17 cellular contexts compared by ENCODE assay signal in genomic region chr5:16980983-16981382, GRCh38. TPM values are rescaled to one million over a fixed set of nuclear protein-coding genes. Genes with fewer than 3 reads are reported as not detected.
DNase-seq lines count a peak whose midpoint lies in the region; FAIRE-seq and TF ChIP-seq lines count a peak whose summit lies in the region.
"Had no signal": no experiment of that assay in that cellular context is flagged by ENCODE, and none has a peak within 500 bp of the region (broad histone marks: within the 10 kb centered on the region; RNA-seq: fewer than 3 reads in every experiment).

No MANE protein-coding gene starts in this region.

- peaks cover 15% of the 10 kb centered on the region for H3K4me1 ChIP-seq in endothelial cell of umbilical vein (ENCODE audit: control insufficient read depth, extremely low read depth, insufficient read depth, low read length)
- H3K4me1 ChIP-seq in right atrium auricular region: no peaks in the 10 kb centered on the region

- CTCF ChIA-PET in endothelial cell of umbilical vein (lab: Charles Lee): interaction anchor here (0.6 to 2.4 kb wide), 7 partner anchors 12 to 152 kb away, joined by 3 to 10 read pairs (median 3); no protein-coding TSS in a partner anchor

- H3K36me3 ChIP-seq in endothelial cell of umbilical vein (ENCODE audit: control insufficient read depth in 2 of 2, extremely low read depth in 1 of 2, insufficient read depth in 2 of 2, low read length in 2 of 2): no peaks in the 10 kb centered on the region
- no peaks in the 10 kb centered on the region for H3K36me3 ChIP-seq in right atrium auricular region

- H3K9me1 ChIP-seq in endothelial cell of umbilical vein (replicated peaks; ENCODE audit: control insufficient read depth, extremely low read depth, insufficient read depth, low read length): no peaks in the 10 kb centered on the region

- no peak overlapping the region for H3K9ac ChIP-seq in endothelial cell of umbilical vein (replicated peaks; ENCODE audit: extremely low read depth, insufficient read depth, low read length)
- H3K9ac ChIP-seq: SK-N-SH had no signal

- no peaks in the 10 kb centered on the region for H3K79me2 ChIP-seq in endothelial cell of umbilical vein (ENCODE audit: control insufficient read depth, insufficient read depth, low read length)

- H3K9me3 ChIP-seq in endothelial cell of umbilical vein (replicated peaks; ENCODE audit: control insufficient read depth, insufficient read depth, low read length) (no peaks in the 10 kb centered on the region), right atrium auricular region (no peaks in the 10 kb centered on the region)
- H3K9me3 ChIP-seq: SK-N-SH had no signal

- no peak for TF ChIP-seq POLR2A in endothelial cell of umbilical vein (IDR thresholded peaks at IDR 0.05; ENCODE audit: low read depth, low read length)

- H3K27me3 ChIP-seq in endothelial cell of umbilical vein (ENCODE audit: control insufficient read depth in 2 of 2, insufficient read depth in 2 of 2, low read length in 2 of 2): no peaks in the 10 kb centered on the region
- no peaks in the 10 kb centered on the region for H3K27me3 ChIP-seq in right atrium auricular region

- BruUV-seq in endothelial cell of umbilical vein (replicated peaks; lab: Mats Ljungman, UMichigan): no TSS peak

- H3K27ac ChIP-seq in endothelial cell of umbilical vein (ENCODE audit: insufficient read depth, low read depth, low read length): no peak overlapping the region
- no peak overlapping the region for H3K27ac ChIP-seq in right atrium auricular region
- H3K27ac ChIP-seq in substantia nigra (ENCODE audit: low read depth, low read length, poor library complexity, severe bottlenecking): no peak overlapping the region

- no peak overlapping the region for H3K4me3 ChIP-seq in endothelial cell of umbilical vein (replicated peaks in 1 of 3; ENCODE audit: insufficient read depth in 1 of 3, low read depth in 1 of 3, low read length in 3 of 3)
- no peak overlapping the region for H3K4me3 ChIP-seq in right atrium auricular region

- no peak for FAIRE-seq in endothelial cell of umbilical vein (lab: Jason Lieb, UNC)
- FAIRE-seq: H54 had no signal

- H3K4me2 ChIP-seq in endothelial cell of umbilical vein (ENCODE audit: insufficient read depth, low read length): no peak overlapping the region
- H3K4me2 ChIP-seq: SK-N-SH had no signal

- POLR2A ChIA-PET in endothelial cell of umbilical vein (lab: Charles Lee): no interaction called here

- H2AFZ ChIP-seq in endothelial cell of umbilical vein (ENCODE audit: low read depth, low read length): no peak overlapping the region

- no peaks in the 10 kb centered on the region for H4K20me1 ChIP-seq in endothelial cell of umbilical vein (replicated peaks; ENCODE audit: control insufficient read depth, extremely low read depth, insufficient read depth, low read length)

- intact Hi-C loops in endothelial cell of umbilical vein (cut with micrococcal nuclease): no loop called here

- DNase-seq in A172 (ENCODE audit: low spot score) (peak; percentile 86), ELR (ENCODE audit: low read depth) (peak; percentile 68), M059J (ENCODE audit: low read depth) (peak; percentile 88), endothelial cell of umbilical vein (ENCODE audit: low read depth, low spot score) (no peak), NCI-H2107 treated with DMSO at 0.1 percent for 48 hours (lab: John Stamatoyannopoulos, UW; ENCODE audit: unreplicated experiment) (no peak), right atrium auricular region (ENCODE audit: low spot score) (no peak), substantia nigra (lab: John Stamatoyannopoulos, UW) (no peak), GM19240 (ENCODE audit: insufficient read length, low spot score) (no peak)
- DNase-seq: AML-193, DMS79 treated with DMSO at 0.1 percent for 48 hours, NCI-H1105, NCI-H187, NCI-H446 treated with DMSO at 0.1 percent for 48 hours, NCI-H774, SK-N-SH had no signal

- TF ChIP-seq CTCF in endothelial cell of umbilical vein (IDR thresholded peaks at IDR 0.05; ENCODE audit: extremely low read depth in 1 of 2, insufficient read depth in 1 of 2, low read depth in 1 of 2, low read length in 2 of 2): no peak
- no peak for TF ChIP-seq CTCF in right atrium auricular region (IDR thresholded peaks at IDR 0.05)

- dilution Hi-C loops in endothelial cell of umbilical vein (cut with MboI; ENCODE audit: extremely low pct_ligation_motif_present, low sequenced_read_pairs): no loop called here

TF ChIP-seq in endothelial cell of umbilical vein, 7 proteins besides CTCF, POLR2A, EP300 and RAD21:
- peak; percentile 39 for TF ChIP-seq FOS (IDR thresholded peaks at IDR 0.05; ENCODE audit: borderline replicate concordance, insufficient read depth, low read length)
- no peak for TF ChIP-seq POLR2AphosphoS5 (IDR thresholded peaks at IDR 0.05; ENCODE audit: insufficient read depth, low read depth, low read length)
- TF ChIP-seq JUN (IDR thresholded peaks at IDR 0.05; ENCODE audit: borderline replicate concordance, insufficient read depth, insufficient read length, low read depth): peak; percentile 37

RNA-seq across cellular contexts. Expression of gene MYO10, which starts 44.9 kb away (rescaled TPM):
- total RNA-seq in A172 (2014; rRNA removed; shearing (Covaris generic)): 5.2 and 9.4 TPM in 2 replicates
- total RNA-seq in M059J (2014; rRNA removed; shearing (Covaris generic)): 13.6 and 30.2 TPM in 2 replicates
- total RNA-seq in endothelial cell of umbilical vein (144 and 148 TPM in 2 replicates), right atrium auricular region (1 to 10 TPM; 3.8 to 5.5 TPM)
- polyA plus RNA-seq in endothelial cell of umbilical vein: 20.1 and 36.0 TPM in 2 replicates
- 37.7 and 42.0 TPM in 2 replicates for polyA plus RNA-seq in endothelial cell of umbilical vein (2011; cell fraction: cytosol; rRNA removed)
- polyA plus RNA-seq in endothelial cell of umbilical vein (2011; cell fraction: nucleus; rRNA removed): 71.0 and 77.6 TPM in 2 replicates
- polyA plus RNA-seq in endothelial cell of umbilical vein (2012): 66.3 and 73.2 TPM in 2 replicates
- polyA minus RNA-seq in endothelial cell of umbilical vein: 128 and 136 TPM in 2 replicates
- 8.3 TPM for polyA minus RNA-seq in endothelial cell of umbilical vein (2011; cell fraction: cytosol; rRNA and poly(A)+ RNA removed)
- polyA minus RNA-seq in endothelial cell of umbilical vein (2011; cell fraction: nucleus; rRNA and poly(A)+ RNA removed): 208 and 230 TPM in 2 replicates
- total RNA-seq: T-helper 1 cell treated with Interleukin-12 subunit alpha and Interleukin-12 subunit beta and Interleukin-4 antibody, amounts not matched to agents 30 ng/mL and 1 ng/mL, for 36 hours had no signal

Comparison
In these comparisons a context has a peak if more than half of its experiments do, and no peak if none do; other contexts are left out.
1. DNase-seq: peak in A172 (single experiment), ELR (single experiment) and M059J (single experiment); none in endothelial cell of umbilical vein (single experiment), NCI-H2107 treated with DMSO at 0.1 percent for 48 hours (single experiment), right atrium auricular region (single experiment), substantia nigra (0 of 49) and GM19240 (single experiment).